8 cellular contexts compared by ENCODE assay signal in genomic region chr7:116236020-116236630, GRCh38. TPM values are rescaled to one million over a fixed set of nuclear protein-coding genes. Genes with fewer than 3 reads are reported as not detected.
DNase-seq lines count a peak whose midpoint lies in the region; TF ChIP-seq lines count a peak whose summit lies in the region.

No MANE protein-coding gene starts in this region.

- H3K9me3 ChIP-seq in colonic mucosa (no peaks in the 10 kb centered on the region), mesenchymal stem cell (ENCODE audit: control insufficient read depth, low read length) (no peaks in the 10 kb centered on the region), tibial nerve (no peaks in the 10 kb centered on the region)

- H3K79me1 ChIP-seq in mesenchymal stem cell (replicated peaks; ENCODE audit: low read length, poor library complexity, severe bottlenecking), result peaks cover 22% of the 10 kb centered on the region

- intact Hi-C loops in colonic mucosa (cut with DNase I), result loop anchor here (2.0 kb wide), 1 partner anchor 57 kb away; no protein-coding TSS in a partner anchor

- DNase-seq in COR-L47 (lab: John Stamatoyannopoulos, UW), result peak; percentile 51
- DNase-seq in GM20000 (ENCODE audit: low spot score), result peak; percentile 36
- peak; percentile 66 for DNase-seq in NAMALWA (ENCODE audit: low spot score)
- peak; percentile 46 for DNase-seq in colonic mucosa
- DNase-seq in mesenchymal stem cell, result peak; percentile 68
- peak; percentile 51 to 90 for DNase-seq in tibial nerve (ENCODE audit: low spot score in 2 of 2)
- DNase-seq in T1000 (lab: John Stamatoyannopoulos, UW), result no peak

- no peak overlapping the region for H3K23ac ChIP-seq in mesenchymal stem cell (ENCODE audit: low read length in 2 of 2)

- no peak overlapping the region for H2BK12ac ChIP-seq in mesenchymal stem cell (ENCODE audit: low read length in 2 of 2)

- H4K8ac ChIP-seq in mesenchymal stem cell (ENCODE audit: low read length), result no peak overlapping the region

- H3K9ac ChIP-seq in colonic mucosa (ENCODE audit: low read depth in 2 of 2, low read length in 2 of 2) (no peak overlapping the region), mesenchymal stem cell (ENCODE audit: low read length) (peak overlapping the region; percentile 40)

- no peak overlapping the region for H2BK5ac ChIP-seq in mesenchymal stem cell (ENCODE audit: low read depth, low read length, poor library complexity, severe bottlenecking)

- H2BK120ac ChIP-seq in mesenchymal stem cell (ENCODE audit: low read depth, low read length), result no peak overlapping the region

- no peak overlapping the region for H3K14ac ChIP-seq in mesenchymal stem cell (ENCODE audit: low read length in 2 of 2)

- H3K4me3 ChIP-seq in colonic mucosa, result no peak overlapping the region
- H3K4me3 ChIP-seq in mesenchymal stem cell (ENCODE audit: insufficient read depth in 1 of 2, low read depth in 1 of 2, low read length in 2 of 2), result no peak overlapping the region
- H3K4me3 ChIP-seq in tibial nerve, result no peak overlapping the region

- no peak for TF ChIP-seq POLR2A in tibial nerve (IDR thresholded peaks at IDR 0.05)

- H3K27me3 ChIP-seq in colonic mucosa, result no peaks in the 10 kb centered on the region
- no peaks in the 10 kb centered on the region for H3K27me3 ChIP-seq in mesenchymal stem cell (ENCODE audit: control insufficient read depth in 1 of 2, insufficient read depth in 1 of 2, low read length in 2 of 2)
- H3K27me3 ChIP-seq in tibial nerve, result no peaks in the 10 kb centered on the region

- H3K4ac ChIP-seq in mesenchymal stem cell (ENCODE audit: low read depth in 1 of 2, low read length in 2 of 2), result no peak overlapping the region

- H4K91ac ChIP-seq in mesenchymal stem cell (ENCODE audit: low read length), result no peak overlapping the region

- H3K18ac ChIP-seq in mesenchymal stem cell (ENCODE audit: low read depth in 1 of 2, low read length in 2 of 2), result no peak overlapping the region

- H3K27ac ChIP-seq in VCaP, result no peak overlapping the region
- no peak overlapping the region for H3K27ac ChIP-seq in colonic mucosa
- H3K27ac ChIP-seq in mesenchymal stem cell (ENCODE audit: low read length, poor library complexity, severe bottlenecking), result no peak overlapping the region
- no peak overlapping the region for H3K27ac ChIP-seq in tibial nerve

- H2AFZ ChIP-seq in mesenchymal stem cell (ENCODE audit: low read depth, low read length), result no peak overlapping the region

- H3K4me2 ChIP-seq in mesenchymal stem cell (ENCODE audit: low read length, poor library complexity, severe bottlenecking), result no peak overlapping the region

- no peaks in the 10 kb centered on the region for H3K36me3 ChIP-seq in colonic mucosa
- no peaks in the 10 kb centered on the region for H3K36me3 ChIP-seq in mesenchymal stem cell (ENCODE audit: control insufficient read depth in 1 of 2, insufficient read depth in 2 of 2, low read depth in 1 of 2, low read length in 2 of 2)
- H3K36me3 ChIP-seq in tibial nerve, result no peaks in the 10 kb centered on the region

- H3K4me1 ChIP-seq in colonic mucosa, result peaks cover 8% of the 10 kb centered on the region
- H3K4me1 ChIP-seq in mesenchymal stem cell (ENCODE audit: control insufficient read depth, insufficient read depth, low read depth, low read length), result no peaks in the 10 kb centered on the region
- H3K4me1 ChIP-seq in tibial nerve, result peaks cover 0 to 24% (median 10%) of the 10 kb centered on the region in 4 donors

- no peak for TF ChIP-seq EP300 in tibial nerve (IDR thresholded peaks at IDR 0.05)

- H2BK15ac ChIP-seq in mesenchymal stem cell (ENCODE audit: low read depth, poor library complexity, severe bottlenecking), result no peak overlapping the region

- no peak overlapping the region for H2AK5ac ChIP-seq in mesenchymal stem cell (ENCODE audit: low read length, severe bottlenecking)

- TF ChIP-seq CTCF in GM20000 (IDR thresholded peaks at IDR 0.05; ENCODE audit: extremely low read depth, missing control alignments) (no peak), VCaP (conservative IDR thresholded peaks at IDR 0.05) (peak; percentile 78), colonic mucosa (IDR thresholded peaks at IDR 0.05) (peak; percentile 45), tibial nerve (IDR thresholded peaks at IDR 0.05) (peak; percentile 37 to 72 (median 53))

- WGBS in mesenchymal stem cell, result 20% methylated on average over 2 of the region's 2 CpGs
- 22% methylated on average over 2 of the region's 2 CpGs for WGBS in tibial nerve, 2 donors

RNA-seq across cellular contexts. Expression of gene TES, which starts 25.8 kb away (rescaled TPM):
- total RNA-seq in colonic mucosa, result 100 to 1,000 TPM in 1 of 2 donors, 10 to 100 TPM in 1; 75.1 to 142 TPM
- polyA plus RNA-seq in mesenchymal stem cell (2013, experiment 1 of 2), result 47.6 TPM
- 50.2 TPM for polyA plus RNA-seq in mesenchymal stem cell (2013, experiment 2 of 2)
- 10 to 100 TPM; 18.6 to 28.3 (median 24.2) TPM for total RNA-seq in tibial nerve
